Comparison of ENCODE assay signal across 15 cellular contexts in the genomic region with DNA sequence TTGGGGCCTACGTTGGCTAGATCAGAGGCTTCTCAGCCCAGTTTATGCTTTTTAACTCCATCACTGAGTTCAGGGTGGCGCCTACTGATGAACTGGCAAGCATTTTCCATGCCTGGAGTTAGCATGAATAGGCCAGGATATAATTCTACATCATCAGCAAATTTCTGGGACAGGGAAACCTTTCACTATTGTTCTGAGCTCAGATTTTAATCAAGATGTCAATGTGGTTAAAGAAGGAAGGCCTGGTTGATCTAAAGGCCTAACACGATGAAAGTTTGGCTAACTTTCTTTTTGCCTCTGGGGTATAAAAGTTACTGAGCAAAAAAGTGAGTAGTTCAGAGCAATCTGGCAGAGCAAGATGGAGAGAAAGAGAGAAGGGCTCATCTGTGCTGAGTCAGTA. TPM values are rescaled to one million over a fixed set of nuclear protein-coding genes. Genes with fewer than 3 reads are reported as not detected.
DNase-seq lines count a peak whose midpoint lies in the region; ATAC-seq, FAIRE-seq and TF ChIP-seq lines count a peak whose summit lies in the region.
"Had no signal": no experiment of that assay in that cellular context is flagged by ENCODE, and none has a peak within 500 bp of the region (broad histone marks: within the 10 kb centered on the region; RNA-seq: fewer than 3 reads in every experiment).

No MANE protein-coding gene starts in this region.

- no peak for TF ChIP-seq EP300 in H1 (IDR thresholded peaks at IDR 0.05; ENCODE audit: borderline replicate concordance in 1 of 2, low read depth in 2 of 2, low read length in 2 of 2)

- no peak overlapping the region for H3K23ac ChIP-seq in H1 (ENCODE audit: insufficient read length)

- H2BK12ac ChIP-seq in H1 (ENCODE audit: low read depth, low read length) = no peak overlapping the region

- no peak overlapping the region for H4K5ac ChIP-seq in H1 (ENCODE audit: insufficient read length, low read depth, low read length)

- 81% methylated on average over 3 of the region's 3 CpGs; no CpG with 5 or more reads in 1 of the 2 experiments for WGBS in H1 (ENCODE audit: extremely low coverage in 1 of 2, insufficient coverage in 1 of 2, insufficient read length in 1 of 2, insufficient replicate concordance in 2 of 2, low coverage in 1 of 2, low lambda C conversion rate in 2 of 2, missing lambda C conversion rate in 1 of 2), 2 experiments

- H3K4me3 ChIP-seq in ACC112 (ENCODE audit: low read depth, low read length) (no peak overlapping the region), HUES48 (ENCODE audit: low read depth, low read length) (no peak overlapping the region), H1 (ENCODE audit: extremely low read depth in 1 of 4, insufficient read depth in 2 of 4, low read depth in 3 of 4, low read length in 4 of 4) (no peak overlapping the region), neuron (ENCODE audit: low read length) (no peak overlapping the region)
- H3K4me3 ChIP-seq: cardiac muscle cell, HAP-1, left lung had no signal

- H3K4me2 ChIP-seq in H1 (ENCODE audit: insufficient read depth in 1 of 2, low read depth in 2 of 2, low read length in 2 of 2) = no peak overlapping the region; a peak in 1 of 4 replicates

- no peak for TF ChIP-seq RAD21 in H1 (IDR thresholded peaks at IDR 0.05 in 1 of 2, conservative IDR thresholded peaks at IDR 0.05 in 1 of 2; ENCODE audit: low read depth in 2 of 2, low read length in 2 of 2)

- H2BK5ac ChIP-seq in H1 (ENCODE audit: low read depth, low read length) = 0 out of 2 replicates have a peak overlapping the region, but pooled peaks have one; percentile 73

- H3K27me3 ChIP-seq in ACC112 (ENCODE audit: insufficient read depth, low read length) (peaks cover 6% of the 10 kb centered on the region; the same call in 1 of the 2 replicates), HUES48 (ENCODE audit: control insufficient read depth, insufficient read depth, low read length) (no peaks in the 10 kb centered on the region), H1 (replicated peaks in 1 of 4; ENCODE audit: control insufficient read depth in 3 of 4, extremely low read depth in 1 of 4, insufficient read depth in 3 of 4, low read length in 3 of 4) (no peaks in the 10 kb centered on the region), neuron (ENCODE audit: insufficient read depth, low read length) (no peaks in the 10 kb centered on the region)
- H3K27me3 ChIP-seq: BE2C, cardiac muscle cell, left lung had no signal

- H3K36me3 ChIP-seq in ACC112 (ENCODE audit: insufficient read depth, low read length) (no peaks in the 10 kb centered on the region), HUES48 (ENCODE audit: control insufficient read depth, insufficient read depth, low read length) (no peaks in the 10 kb centered on the region), H1 (ENCODE audit: control insufficient read depth in 2 of 4, insufficient read depth in 4 of 4, low read length in 3 of 4) (no peaks in the 10 kb centered on the region), neuron (ENCODE audit: insufficient read depth, low read length) (no peaks in the 10 kb centered on the region)
- H3K36me3 ChIP-seq: BE2C, cardiac muscle cell, HAP-1, left lung had no signal

- no peak overlapping the region for H3K14ac ChIP-seq in H1 (ENCODE audit: insufficient read length)

- H3K4me1 ChIP-seq in ACC112 (ENCODE audit: control insufficient read depth, insufficient read depth, low read length, unreplicated experiment) (no peaks in the 10 kb centered on the region), HUES48 (ENCODE audit: control insufficient read depth, insufficient read depth, low read length) (peaks cover 32% of the 10 kb centered on the region), H1 (replicated peaks in 1 of 4; ENCODE audit: control insufficient read depth in 3 of 4, insufficient read depth in 4 of 4, low read length in 3 of 4) (peaks cover 0 to 14% (median 9%) of the 10 kb centered on the region in 4 experiments; a peak in 5 of 7 replicates), neuron (ENCODE audit: insufficient read depth, low read length) (peaks cover 17% of the 10 kb centered on the region)
- H3K4me1 ChIP-seq: BE2C, left lung had no signal

- no peak overlapping the region for H3K27ac ChIP-seq in ACC112 (ENCODE audit: low read depth, low read length)
- peak overlapping the region; percentile 83 for H3K27ac ChIP-seq in HUES48 (ENCODE audit: low read depth, low read length)
- no peak overlapping the region for H3K27ac ChIP-seq in H1 (ENCODE audit: low read depth, low read length)
- H3K27ac ChIP-seq: cardiac muscle cell had no signal

- H3K9ac ChIP-seq in HUES48 (ENCODE audit: low read depth, low read length) = no peak overlapping the region
- H3K9ac ChIP-seq in H1 (replicated peaks in 1 of 4; ENCODE audit: extremely low read depth in 1 of 4, low read depth in 3 of 4, low read length in 3 of 4) = no peak overlapping the region

- CTCF ChIA-PET in H1 (lab: Charles Lee; ENCODE audit: partially characterized antibody) = interaction anchor here (0.6 to 5.6 kb wide), 3 partner anchors 13 to 41 kb away, joined by 3 to 22 read pairs (median 3); no protein-coding TSS in a partner anchor

- ATAC-seq in GM18505 (IDR thresholded peaks at IDR 0.05; ENCODE audit: unreplicated experiment) (no peak), GM19328 (IDR thresholded peaks at IDR 0.05; ENCODE audit: unreplicated experiment) (no peak), GM18858 (IDR thresholded peaks at IDR 0.05; ENCODE audit: unreplicated experiment) (no peak)
- ATAC-seq: left lung had no signal

- H3K23me2 ChIP-seq in H1 (ENCODE audit: low read depth, low read length) = no peaks in the 10 kb centered on the region

- no peak overlapping the region; the same call in 1 of the 2 replicates for H2BK20ac ChIP-seq in H1 (ENCODE audit: low read length)

- no peak overlapping the region for H3K56ac ChIP-seq in H1 (replicated peaks; ENCODE audit: insufficient read length, low read depth, low read length)

- no peaks in the 10 kb centered on the region for H3K9me3 ChIP-seq in HUES48 (ENCODE audit: control insufficient read depth, insufficient read depth, low read length)
- H3K9me3 ChIP-seq in H1 (ENCODE audit: insufficient read depth in 2 of 2, low read depth in 1 of 2, low read length in 1 of 2) = no peaks in the 10 kb centered on the region
- H3K9me3 ChIP-seq in neuron (ENCODE audit: low read length) = no peaks in the 10 kb centered on the region
- H3K9me3 ChIP-seq: BE2C, HAP-1, left lung had no signal

- H4K20me1 ChIP-seq in H1 (replicated peaks in 1 of 2; ENCODE audit: control insufficient read depth in 1 of 2, insufficient read depth in 2 of 2, low read length in 2 of 2) = no peaks in the 10 kb centered on the region

- H4K91ac ChIP-seq in H1 (replicated peaks; ENCODE audit: insufficient read length, low read length) = no peak overlapping the region

- POLR2A ChIA-PET in H1 (lab: Charles Lee; ENCODE audit: partially characterized antibody) = interaction anchor here (0.8 to 2.4 kb wide), 4 partner anchors 11 to 25 kb away, joined by 3 to 5 read pairs (median 3); no protein-coding TSS in a partner anchor

- H3K79me1 ChIP-seq in H1 (ENCODE audit: low read depth, low read length) = no peaks in the 10 kb centered on the region

- TF ChIP-seq CTCF in H1 (IDR thresholded peaks at IDR 0.05; ENCODE audit: control extremely low read depth in 1 of 3, insufficient read depth in 1 of 3, low read depth in 1 of 3, low read length in 3 of 3) = no peak

- no peak overlapping the region for H4K8ac ChIP-seq in H1 (ENCODE audit: extremely low read depth, insufficient read depth, low read length)

- DNase-seq in H1 (ENCODE audit: low read depth in 1 of 2, low spot score in 2 of 2) (no peak), NCI-H2227 treated with DMSO at 0.1 percent for 48 hours (lab: John Stamatoyannopoulos, UW) (no peak)
- DNase-seq: BE2C; left lung; stimulated activated CD4-positive, alpha-beta T cell treated with anti-CD3 and anti-CD28 coated beads, Interleukin-2, amount 100 ng/mL, for 24 hours had no signal

- TF ChIP-seq POLR2A in H1 (IDR thresholded peaks at IDR 0.05; ENCODE audit: control extremely low read depth in 1 of 2, low read depth in 2 of 2, low read length in 2 of 2) = no peak
- TF ChIP-seq POLR2A in GM18505 (IDR thresholded peaks at IDR 0.05; ENCODE audit: borderline replicate concordance, extremely low read depth, insufficient read depth, insufficient read length) = no peak

- H3K4ac ChIP-seq in H1 (replicated peaks; ENCODE audit: insufficient read length, low read depth, low read length) = no peak overlapping the region

- H3K18ac ChIP-seq in H1 (ENCODE audit: extremely low read depth, low read length) = no peak overlapping the region; the same call in 1 of the 2 replicates

- H2AK5ac ChIP-seq in H1 (ENCODE audit: low read depth, low read length) = no peak overlapping the region

- no peak overlapping the region for H2BK120ac ChIP-seq in H1 (replicated peaks; ENCODE audit: low read depth, low read length)

- FAIRE-seq in H1 (lab: Jason Lieb, UNC) = no peak
- FAIRE-seq: endometrium had no signal

- H3K79me2 ChIP-seq in ACC112 (ENCODE audit: control insufficient read depth, insufficient read depth, low read length, unreplicated experiment) (no peaks in the 10 kb centered on the region), H1 (ENCODE audit: control insufficient read depth in 1 of 2, insufficient read depth in 2 of 2, low read length in 2 of 2) (no peaks in the 10 kb centered on the region)

- no peak overlapping the region for H2BK15ac ChIP-seq in H1 (ENCODE audit: low read length)

- peak overlapping the region; percentile 3 for H2AFZ ChIP-seq in ACC112 (ENCODE audit: low read length, unreplicated experiment)
- H2AFZ ChIP-seq in H1 (ENCODE audit: low read length) = no peak overlapping the region
- peak overlapping the region; percentile 44 for H2AFZ ChIP-seq in neuron (ENCODE audit: low read depth, low read length)

RNA-seq across cellular contexts. Expression of a gene that starts 21.7 kb away (rescaled TPM):
- total RNA-seq in H1 (2021; fragmentation: NEBNext Ultra II Directional; extraction: Animal tissue kit (Norgen Biotek cat#: 25700)) = 230 and 238 TPM in 2 replicates
- polyA plus RNA-seq in H1 (2011; rRNA removed) = 666 and 779 TPM in 2 replicates
- 365 TPM for polyA plus RNA-seq in H1 (2011; cell fraction: cytosol; rRNA removed)
- polyA plus RNA-seq in H1 (2011; cell fraction: nucleus; rRNA removed) = 320 TPM
- polyA plus RNA-seq in H1 (2012, experiment 1 of 2) = 512 to 625 TPM (median 570 TPM) in 4 replicates
- 529 TPM for polyA plus RNA-seq in H1 (2012, experiment 2 of 2)
- polyA plus RNA-seq in H1 (2013, experiment 1 of 2) = 497 TPM
- 568 TPM for polyA plus RNA-seq in H1 (2013, experiment 2 of 2)
- polyA minus RNA-seq in H1 (2011; rRNA and poly(A)+ RNA removed) = 133 and 217 TPM in 2 replicates
- polyA minus RNA-seq in H1 (2011; cell fraction: cytosol; rRNA and poly(A)+ RNA removed) = 219 TPM
- 99.5 TPM for polyA minus RNA-seq in H1 (2011; cell fraction: nucleus; rRNA and poly(A)+ RNA removed)

RNA-seq across cellular contexts. Expression of a gene that starts 27.0 kb away (rescaled TPM):
- total RNA-seq in H1 (2021; fragmentation: NEBNext Ultra II Directional; extraction: Animal tissue kit (Norgen Biotek cat#: 25700)) = 76.3 and 89.0 TPM in 2 replicates
- 40.9 and 69.4 TPM in 2 replicates for polyA plus RNA-seq in H1 (2011; rRNA removed)
- 62.2 TPM for polyA plus RNA-seq in H1 (2011; cell fraction: cytosol; rRNA removed)
- 329 TPM for polyA plus RNA-seq in H1 (2011; cell fraction: nucleus; rRNA removed)
- 55.4 to 118 TPM (median 90.1 TPM) in 4 replicates for polyA plus RNA-seq in H1 (2012, experiment 1 of 2)
- polyA plus RNA-seq in H1 (2012, experiment 2 of 2) = 69.9 TPM
- 55.2 TPM for polyA plus RNA-seq in H1 (2013, experiment 1 of 2)
- 48.0 TPM for polyA plus RNA-seq in H1 (2013, experiment 2 of 2)
- 6.4 and 7.0 TPM in 2 replicates for polyA minus RNA-seq in H1 (2011; rRNA and poly(A)+ RNA removed)
- polyA minus RNA-seq in H1 (2011; cell fraction: cytosol; rRNA and poly(A)+ RNA removed) = 19.7 TPM
- polyA minus RNA-seq in H1 (2011; cell fraction: nucleus; rRNA and poly(A)+ RNA removed) = 37.0 TPM

RNA-seq across cellular contexts. Expression of a gene that starts 28.5 kb away (rescaled TPM):
- total RNA-seq in H1 (2021; fragmentation: NEBNext Ultra II Directional; extraction: Animal tissue kit (Norgen Biotek cat#: 25700)) = 394 and 417 TPM in 2 replicates
- polyA plus RNA-seq in H1 (2011; rRNA removed) = 1,464 and 1,887 TPM in 2 replicates
- 1,079 TPM for polyA plus RNA-seq in H1 (2011; cell fraction: cytosol; rRNA removed)
- polyA plus RNA-seq in H1 (2011; cell fraction: nucleus; rRNA removed) = 974 TPM
- polyA plus RNA-seq in H1 (2012, experiment 1 of 2) = 247 to 559 TPM (median 446 TPM) in 4 replicates
- 534 TPM for polyA plus RNA-seq in H1 (2012, experiment 2 of 2)
- polyA plus RNA-seq in H1 (2013, experiment 1 of 2) = 788 TPM
- polyA plus RNA-seq in H1 (2013, experiment 2 of 2) = 902 TPM
- polyA minus RNA-seq in H1 (2011; rRNA and poly(A)+ RNA removed) = 336 and 605 TPM in 2 replicates
- 285 TPM for polyA minus RNA-seq in H1 (2011; cell fraction: cytosol; rRNA and poly(A)+ RNA removed)
- polyA minus RNA-seq in H1 (2011; cell fraction: nucleus; rRNA and poly(A)+ RNA removed) = 204 TPM

RNA-seq across cellular contexts. Expression of a gene that starts 34.7 kb away (rescaled TPM):
- total RNA-seq in H1 (2021; fragmentation: NEBNext Ultra II Directional; extraction: Animal tissue kit (Norgen Biotek cat#: 25700)) = 363 and 399 TPM in 2 replicates
- polyA plus RNA-seq in H1 (2011; rRNA removed) = 764 and 902 TPM in 2 replicates
- polyA plus RNA-seq in H1 (2011; cell fraction: cytosol; rRNA removed) = 381 TPM
- polyA plus RNA-seq in H1 (2011; cell fraction: nucleus; rRNA removed) = 326 TPM
- 487 to 716 TPM (median 624 TPM) in 4 replicates for polyA plus RNA-seq in H1 (2012, experiment 1 of 2)
- 666 TPM for polyA plus RNA-seq in H1 (2012, experiment 2 of 2)
- 1,170 TPM for polyA plus RNA-seq in H1 (2013, experiment 1 of 2)
- 1,490 TPM for polyA plus RNA-seq in H1 (2013, experiment 2 of 2)
- 220 and 246 TPM in 2 replicates for polyA minus RNA-seq in H1 (2011; rRNA and poly(A)+ RNA removed)
- 86.5 TPM for polyA minus RNA-seq in H1 (2011; cell fraction: cytosol; rRNA and poly(A)+ RNA removed)
- 58.9 TPM for polyA minus RNA-seq in H1 (2011; cell fraction: nucleus; rRNA and poly(A)+ RNA removed)

RNA-seq across cellular contexts. Expression of a gene that starts 43.0 kb away (rescaled TPM):
- total RNA-seq in H1 (2021; fragmentation: NEBNext Ultra II Directional; extraction: Animal tissue kit (Norgen Biotek cat#: 25700)) = not detected in 2 replicates
- polyA plus RNA-seq in H1 (2011; rRNA removed) = 0.50 TPM in 1 of 2 replicates, not detected in the other
- polyA plus RNA-seq in H1 (2011; cell fraction: cytosol; rRNA removed) = 0.21 TPM
- polyA plus RNA-seq in H1 (2011; cell fraction: nucleus; rRNA removed) = 0.30 TPM
- polyA plus RNA-seq in H1 (2012, experiment 1 of 2) = 0.33 TPM in 1 of 4 replicates, not detected in the others
- polyA plus RNA-seq in H1 (2012, experiment 2 of 2) = not detected
- 0.26 TPM for polyA plus RNA-seq in H1 (2013, experiment 1 of 2)
- 0.11 TPM for polyA plus RNA-seq in H1 (2013, experiment 2 of 2)
- not detected in 2 replicates for polyA minus RNA-seq in H1 (2011; rRNA and poly(A)+ RNA removed)
- polyA minus RNA-seq in H1 (2011; cell fraction: cytosol; rRNA and poly(A)+ RNA removed) = not detected
- polyA minus RNA-seq in H1 (2011; cell fraction: nucleus; rRNA and poly(A)+ RNA removed) = not detected
- total RNA-seq: cardiac muscle cell; left lung; T-helper 1 cell treated with Interleukin-12 subunit alpha and Interleukin-12 subunit beta and Interleukin-4 antibody, amounts not matched to agents 30 ng/mL and 1 ng/mL, for 36 hours had no signal
- polyA plus RNA-seq: cardiac muscle cell had no signal
